ENCODE assay signal across 27 cellular contexts in the genomic region with DNA sequence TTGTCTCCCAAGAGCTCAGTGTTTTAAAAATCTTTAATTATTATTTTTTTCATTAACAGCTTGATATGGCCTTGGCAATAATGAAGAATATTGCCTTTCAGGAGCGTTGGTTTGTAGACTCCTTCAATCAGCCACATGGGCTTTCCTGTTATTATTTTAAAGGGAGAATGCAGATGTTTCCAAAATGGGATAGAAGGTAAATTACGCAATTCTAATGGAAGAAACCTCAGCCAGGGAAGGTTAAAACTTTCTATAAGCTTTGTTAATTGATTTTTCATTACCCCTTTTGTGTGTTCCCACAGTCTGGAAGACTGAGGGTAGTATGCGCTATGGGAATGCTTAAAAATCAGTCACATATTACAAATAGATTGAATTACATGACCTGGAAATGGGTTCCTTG.
"Had no signal": no experiment of that assay in that cellular context is flagged by ENCODE, and none has a peak within 500 bp of the region (broad histone marks: within the 10 kb centered on the region; RNA-seq: fewer than 3 reads in every experiment).

No MANE protein-coding gene starts in this region.

- FAIRE-seq: colon, endometrium, endothelial cell of umbilical vein had no signal

- H3K36me3 ChIP-seq: colonic mucosa, esophagus muscularis mucosa, esophagus squamous epithelium, gastrocnemius medialis, gastroesophageal sphincter, heart left ventricle, heart right ventricle had no signal

- H3K27ac ChIP-seq: colonic mucosa, coronary artery, dorsolateral prefrontal cortex, epithelial cell of prostate, esophagus muscularis mucosa, esophagus squamous epithelium, foreskin keratinocyte, gastrocnemius medialis, gastroesophageal sphincter, heart left ventricle, heart right ventricle had no signal

- H3K4me1 ChIP-seq: colonic mucosa, esophagus muscularis mucosa, esophagus squamous epithelium, foreskin keratinocyte, gastrocnemius medialis, gastroesophageal sphincter, heart left ventricle, heart right ventricle had no signal

- DNase-seq: colonic mucosa; cortex of kidney; dermis blood vessel endothelial cell; dorsolateral prefrontal cortex; effector CD4-positive, alpha-beta T cell; effector CD8-positive, alpha-beta T cell; effector memory CD4-positive, alpha-beta T cell; effector memory CD8-positive, alpha-beta T cell; endodermal cell; erythroblast; esophagus squamous epithelium; foreskin fibroblast; foreskin keratinocyte; foreskin melanocyte; gastrocnemius medialis; glutamatergic neuron; head of caudate nucleus; heart left ventricle; heart right ventricle had no signal

- H3K27me3 ChIP-seq: colonic mucosa, dorsolateral prefrontal cortex, esophagus muscularis mucosa, esophagus squamous epithelium, foreskin keratinocyte, gastrocnemius medialis, gastroesophageal sphincter, heart left ventricle, heart right ventricle had no signal

- H3K9me3 ChIP-seq: colonic mucosa, esophagus muscularis mucosa, esophagus squamous epithelium, gastrocnemius medialis, gastroesophageal sphincter, heart left ventricle, heart right ventricle had no signal

- H3K4me3 ChIP-seq: colonic mucosa, coronary artery, dorsolateral prefrontal cortex, esophagus muscularis mucosa, esophagus squamous epithelium, gastrocnemius medialis, gastroesophageal sphincter, heart left ventricle, heart right ventricle had no signal

- ATAC-seq: effector memory CD8-positive, alpha-beta T cell; esophagus mucosa; foreskin keratinocyte; gastrocnemius medialis; gastroesophageal sphincter; heart left ventricle; heart right ventricle had no signal
